In genomic region chr22:41343717-41344116, GRCh38 we compare ENCODE assay signal across 20 cellular contexts.
"Had no signal": no experiment of that assay in that cellular context is flagged by ENCODE, and none has a peak within 500 bp of the region (broad histone marks: within the 10 kb centered on the region; RNA-seq: fewer than 3 reads in every experiment).

No MANE protein-coding gene starts in this region.

- H3K9me3 ChIP-seq: neutrophil, sigmoid colon, stomach, thoracic aorta, transverse colon had no signal

- H3K4me1 ChIP-seq: sigmoid colon, transverse colon had no signal

- FAIRE-seq: frontal cortex, keratinocyte had no signal

- DNase-seq: cortex of kidney; dorsolateral prefrontal cortex; effector CD8-positive, alpha-beta T cell; immature natural killer cell; left ventricle myocardium superior; naive thymus-derived CD4-positive, alpha-beta T cell; posterior cingulate gyrus; stimulated activated CD4-positive, alpha-beta T cell treated with anti-CD3 and anti-CD28 coated beads, Interleukin-2, amount 100 ng/mL, for 24 hours; stimulated activated CD4-positive, alpha-beta T cell treated with anti-CD3 and anti-CD28 coated beads, Interleukin-4, amount 100 ng/mL, for 4 hours; stimulated activated naive CD4-positive, alpha-beta T cell; stomach; substantia nigra; transverse colon had no signal

- H3K4me3 ChIP-seq: dorsolateral prefrontal cortex, sigmoid colon, skin epidermis, stomach, thoracic aorta, transverse colon had no signal

- H3K27ac ChIP-seq: neutrophil, sigmoid colon, skin epidermis, stomach, thoracic aorta, transverse colon had no signal

- H3K27me3 ChIP-seq: dorsolateral prefrontal cortex, neutrophil, sigmoid colon, stomach, transverse colon had no signal

- ATAC-seq: esophagus mucosa; left ventricle myocardium superior; naive thymus-derived CD4-positive, alpha-beta T cell had no signal
